Comparison of ENCODE assay signal across 22 cellular contexts in the genomic region with DNA sequence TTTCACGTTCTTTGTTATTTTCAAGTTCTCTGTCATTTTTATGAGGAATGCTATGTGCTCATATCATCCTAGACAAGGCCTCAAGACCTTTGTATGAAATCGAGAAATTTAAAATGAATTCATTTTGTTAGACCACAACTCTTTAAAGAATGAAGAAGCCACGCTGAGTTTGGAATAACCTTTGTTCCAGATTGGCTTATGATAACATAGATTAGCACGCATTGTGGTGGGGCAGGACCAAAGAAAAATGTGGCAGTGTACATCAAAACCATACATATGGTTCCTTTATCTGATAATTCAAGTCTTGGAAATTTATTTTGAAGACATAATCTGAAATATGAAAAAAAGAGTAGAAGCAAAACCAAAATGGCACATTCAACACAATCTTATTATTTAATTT. TPM values are rescaled to one million over a fixed set of nuclear protein-coding genes. Genes with fewer than 3 reads are reported as not detected.
"Had no signal": no experiment of that assay in that cellular context is flagged by ENCODE, and none has a peak within 500 bp of the region (broad histone marks: within the 10 kb centered on the region; RNA-seq: fewer than 3 reads in every experiment).

No MANE protein-coding gene starts in this region.

- H3K27me3 ChIP-seq: left lung, upper lobe of left lung had no signal

- H3K9me3 Mint-ChIP-seq: activated CD4-positive, alpha-beta memory T cell treated with anti-CD3 and anti-CD28 coated beads for 36 hours; activated naive CD8-positive, alpha-beta T cell treated with anti-CD3 and anti-CD28 coated beads for 36 hours; immature natural killer cell; mesothelial cell of epicardium; natural killer cell had no signal

- ATAC-seq: left lung; natural killer cell; stimulated activated naive CD8-positive, alpha-beta T cell treated with anti-CD3 and anti-CD28 coated beads, Interleukin-15, Interleukin-2, amounts not matched to agents 100 U/mL and 50 U/mL, for 24 hours had no signal

- H3K4me3 Mint-ChIP-seq: activated CD4-positive, alpha-beta memory T cell treated with anti-CD3 and anti-CD28 coated beads for 36 hours; activated naive CD8-positive, alpha-beta T cell treated with anti-CD3 and anti-CD28 coated beads for 36 hours; immature natural killer cell; mesothelial cell of epicardium; natural killer cell had no signal

- DNase-seq: activated CD4-positive, alpha-beta memory T cell treated with anti-CD3 and anti-CD28 coated beads for 36 hours; activated naive CD4-positive, alpha-beta T cell treated with Interleukin-2 at 50 U/mL for 16 hours; activated naive CD8-positive, alpha-beta T cell treated with anti-CD3 and anti-CD28 coated beads for 36 hours; activated T-cell treated with anti-CD3 and anti-CD28 coated beads, Interleukin-2, amount 50 U/mL, for 48 hours; cerebellar nuclear complex; cortex of kidney; foreskin melanocyte; immature natural killer cell; kidney glomerular epithelial cell; left lung; mammary epithelial cell; natural killer cell; stimulated activated CD4-positive, alpha-beta T cell treated with anti-CD3 and anti-CD28 coated beads, Interleukin-12 subunit alpha, Interleukin-12 subunit beta, amount 100 ng/mL, for 4 hours; stimulated activated CD4-positive, alpha-beta T cell treated with anti-CD3 and anti-CD28 coated beads, Interleukin-4, amount 100 ng/mL, for 4 hours; stimulated activated naive CD8-positive, alpha-beta T cell treated with anti-CD3 and anti-CD28 coated beads, Interleukin-15, Interleukin-2, amounts not matched to agents 100 U/mL and 50 U/mL, for 24 hours; T-helper 1 cell; upper lobe of left lung; WERI-Rb-1 had no signal

- H3K4me1 ChIP-seq: left lung, upper lobe of left lung had no signal

- H3K36me3 Mint-ChIP-seq: activated CD4-positive, alpha-beta memory T cell treated with anti-CD3 and anti-CD28 coated beads for 36 hours; activated naive CD8-positive, alpha-beta T cell treated with anti-CD3 and anti-CD28 coated beads for 36 hours; immature natural killer cell; mesothelial cell of epicardium; natural killer cell had no signal

- H3K4me3 ChIP-seq: left lung, upper lobe of left lung had no signal

- H3K9me3 ChIP-seq: left lung, upper lobe of left lung had no signal

- H3K27ac Mint-ChIP-seq: activated CD4-positive, alpha-beta memory T cell treated with anti-CD3 and anti-CD28 coated beads for 36 hours; activated naive CD8-positive, alpha-beta T cell treated with anti-CD3 and anti-CD28 coated beads for 36 hours; immature natural killer cell; mesothelial cell of epicardium; natural killer cell had no signal

- H3K4me1 Mint-ChIP-seq: activated naive CD8-positive, alpha-beta T cell treated with anti-CD3 and anti-CD28 coated beads for 36 hours; immature natural killer cell; natural killer cell had no signal

- H3K27ac ChIP-seq: left lung, upper lobe of left lung, WERI-Rb-1 had no signal

- H3K36me3 ChIP-seq: left lung, upper lobe of left lung, WERI-Rb-1 had no signal

RNA-seq across cellular contexts. Expression of gene HSD17B2, which starts 2.2 kb away (rescaled TPM):
- total RNA-seq: activated CD4-positive, alpha-beta memory T cell treated with anti-CD3 and anti-CD28 coated beads for 36 hours; activated naive CD8-positive, alpha-beta T cell treated with anti-CD3 and anti-CD28 coated beads for 36 hours; natural killer cell; osteoblast; posterior vena cava; subcutaneous adipose tissue had no signal
- polyA plus RNA-seq: immature natural killer cell had no signal
